Comparison of ENCODE assay signal across 7 cellular contexts in genomic region chr12:13336216-13336615, GRCh38.
"Had no signal": no experiment of that assay in that cellular context is flagged by ENCODE, and none has a peak within 500 bp of the region (broad histone marks: within the 10 kb centered on the region; RNA-seq: fewer than 3 reads in every experiment).

No MANE protein-coding gene starts in this region.

- H3K27ac ChIP-seq: GM23248, HL-60 had no signal

- H3K27ac Mint-ChIP-seq: HFFc6, IgD-negative memory B cell had no signal

- H3K9me3 Mint-ChIP-seq: HFFc6 had no signal

- H3K9me3 ChIP-seq: HAP-1 had no signal

- H2AFZ ChIP-seq: GM23248 had no signal

- H3K9ac ChIP-seq: GM23248 had no signal

- H3K4me1 ChIP-seq: HAP-1 had no signal

- H3K4me3 ChIP-seq: GM23248, HAP-1 had no signal

- DNase-seq: GM23248, GOT3, H7, HFFc6 had no signal

- H3K36me3 ChIP-seq: HAP-1 had no signal

- H3K4me1 Mint-ChIP-seq: IgD-negative memory B cell had no signal

- H3K4me3 Mint-ChIP-seq: HFFc6, IgD-negative memory B cell had no signal

- H3K36me3 Mint-ChIP-seq: IgD-negative memory B cell had no signal
